Comparison of ENCODE assay signal across 1 cellular context in genomic region chr3:119322523-119323400, GRCh38.
TF ChIP-seq lines count a peak whose summit lies in the region.

No MANE protein-coding gene starts in this region.

TF ChIP-seq in WTC11, 78 proteins besides CTCF, POLR2A, EP300 and RAD21 (continued from another document):
- no peak for TF ChIP-seq CDX4 (CRISPR knock-in tag; IDR thresholded peaks at IDR 0.05; ENCODE audit: borderline replicate concordance)
- TF ChIP-seq ZBTB43 (CRISPR knock-in tag; IDR thresholded peaks at IDR 0.05): no peak
- no peak for TF ChIP-seq KAT7 (CRISPR knock-in tag; IDR thresholded peaks at IDR 0.05; ENCODE audit: borderline replicate concordance)
- no peak for TF ChIP-seq NR1H2 (CRISPR knock-in tag; IDR thresholded peaks at IDR 0.05)
TF ChIP-seq in WTC11: peak in this region for 12.
